17 cellular contexts compared by ENCODE assay signal in the genomic region with DNA sequence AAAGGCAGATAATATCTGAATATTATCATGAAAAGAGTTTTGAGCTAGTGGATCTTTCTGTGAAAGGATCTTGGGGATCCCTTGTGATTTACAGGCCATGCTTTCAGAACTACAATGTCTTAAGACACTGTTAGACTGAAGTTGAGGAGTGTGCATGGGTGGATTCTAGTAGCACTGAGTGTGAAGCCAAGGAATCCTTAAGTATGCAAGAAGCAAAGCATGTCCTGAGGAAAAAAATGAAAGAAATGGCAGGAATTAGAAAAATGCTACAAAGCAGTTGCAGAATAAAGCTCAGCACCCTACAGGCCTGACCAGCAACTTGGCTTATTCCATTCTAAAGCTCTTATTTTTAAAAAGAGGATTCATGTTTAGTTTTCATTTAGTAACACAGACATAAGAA. TPM values are rescaled to one million over a fixed set of nuclear protein-coding genes. Genes with fewer than 3 reads are reported as not detected.
A peak's percentile ranks its signal among the peaks of the same experiment; 100 is the strongest.
DNase-seq lines count a peak whose midpoint lies in the region; ATAC-seq and TF ChIP-seq lines count a peak whose summit lies in the region.
"Had no signal": no experiment of that assay in that cellular context is flagged by ENCODE, and none has a peak within 500 bp of the region (broad histone marks: within the 10 kb centered on the region; RNA-seq: fewer than 3 reads in every experiment).

No MANE protein-coding gene starts in this region.

- no TSS peak for BruUV-seq in MCF 10A (replicated peaks; lab: Mats Ljungman, UMichigan)

- no peak overlapping the region for H3K4me3 ChIP-seq in fibroblast of the aortic adventitia (ENCODE audit: low read depth, low read length)

- intact Hi-C loops in MCF 10A (cut with micrococcal nuclease), result no loop called here

- no peaks in the 10 kb centered on the region for H3K27me3 Mint-ChIP-seq in MCF 10A (ENCODE audit: insufficient read depth, unreplicated experiment)
- H3K27me3 Mint-ChIP-seq: naive thymus-derived CD4-positive, alpha-beta T cell; T-helper 17 cell had no signal

- DNase-seq in AG20443 (ENCODE audit: low spot score) (peak; percentile 70), fibroblast of the aortic adventitia (ENCODE audit: low read depth) (peak; percentile 83), renal cortical epithelial cell (ENCODE audit: low read depth) (peak; percentile 49), NCI-H345 (lab: John Stamatoyannopoulos, UW) (no peak), NCI-H1436 (lab: John Stamatoyannopoulos, UW) (no peak), MCF 10A (ENCODE audit: unreplicated experiment) (no peak)
- DNase-seq: activated naive CD4-positive, alpha-beta T cell treated with anti-CD3 and anti-CD28 coated beads, Interleukin-2, amount 50 U/mL, for 16 hours; activated T-cell treated with anti-CD3 and anti-CD28 coated beads for 4 hours; hippocampal formation; naive thymus-derived CD4-positive, alpha-beta T cell; NCI-H187; NCI-H69; stimulated activated naive CD8-positive, alpha-beta T cell treated with anti-CD3 and anti-CD28 coated beads, Interleukin-15, Interleukin-2, amounts not matched to agents 100 U/mL and 50 U/mL, for 24 hours; T-helper 17 cell had no signal

- peak; percentile 97 for ATAC-seq in SK-N-SH treated with all-trans-retinoic acid at 6 μM for 48 hours
- no peak for ATAC-seq in GM18519 (IDR thresholded peaks at IDR 0.05; ENCODE audit: low FRiP score, unreplicated experiment)
- ATAC-seq: left lobe of liver; naive thymus-derived CD4-positive, alpha-beta T cell; stimulated activated naive CD8-positive, alpha-beta T cell treated with anti-CD3 and anti-CD28 coated beads, Interleukin-15, Interleukin-2, amounts not matched to agents 100 U/mL and 50 U/mL, for 24 hours; T-helper 17 cell had no signal

- peaks cover 23% of the 10 kb centered on the region for H3K36me3 Mint-ChIP-seq in MCF 10A (ENCODE audit: insufficient read depth, unreplicated experiment)

- POLR2A ChIA-PET in MCF 10A (lab: Yijun Ruan, JAX), result interaction anchor here (0.7 to 3.0 kb wide), 5 partner anchors 10 to 32 kb away, joined by 3 to 20 read pairs (median 4); a partner anchor contains a TSS

- H3K4me3 Mint-ChIP-seq in MCF 10A (ENCODE audit: unreplicated experiment), result no peak overlapping the region
- H3K4me3 Mint-ChIP-seq: naive thymus-derived CD4-positive, alpha-beta T cell; T-helper 17 cell had no signal

- no peak overlapping the region for H3K27ac Mint-ChIP-seq in MCF 10A (ENCODE audit: low read depth, unreplicated experiment)
- H3K27ac Mint-ChIP-seq: T-helper 17 cell had no signal

- CTCF ChIA-PET in MCF 10A (lab: Yijun Ruan, JAX), result interaction anchor here (0.6 to 1.8 kb wide), 7 partner anchors 8 to 1111 kb away, joined by 3 to 5 read pairs (median 3); no protein-coding TSS in a partner anchor

- peaks cover 27% of the 10 kb centered on the region for H3K4me1 Mint-ChIP-seq in MCF 10A (ENCODE audit: insufficient read depth, unreplicated experiment)

- H3K9me3 Mint-ChIP-seq in MCF 10A (ENCODE audit: unreplicated experiment), result no peaks in the 10 kb centered on the region

- TF ChIP-seq CTCF in fibroblast of the aortic adventitia (IDR thresholded peaks at IDR 0.05; ENCODE audit: insufficient read depth, low read length), result peak; percentile 16
- no peak for TF ChIP-seq CTCF in MCF 10A (IDR thresholded peaks at IDR 0.05; ENCODE audit: unreplicated experiment)

TF ChIP-seq in SK-N-SH treated with all-trans-retinoic acid at 6 μM for 48 hours, 23 proteins besides CTCF, POLR2A, EP300 and RAD21:
- TF ChIP-seq ZFP30 (CRISPR knock-in tag; IDR thresholded peaks at IDR 0.05) (no peak), ZNF8 (CRISPR knock-in tag; IDR thresholded peaks at IDR 0.05) (no peak)

RNA-seq across cellular contexts. Expression of a gene that starts 11.9 kb away (rescaled TPM):
- 21.2 and 28.3 TPM in 2 replicates for total RNA-seq in fibroblast of the aortic adventitia (ENCODE audit: low replicate concordance)
- total RNA-seq in renal cortical epithelial cell, result 31.4 and 38.8 TPM in 2 replicates
- total RNA-seq in MCF 10A (2022), result 34.6 and 44.4 TPM in 2 replicates

RNA-seq across cellular contexts. Expression of a gene that starts 23.0 kb away (rescaled TPM):
- total RNA-seq in fibroblast of the aortic adventitia (ENCODE audit: low replicate concordance) (18.6 and 21.6 TPM in 2 replicates), renal cortical epithelial cell (27.4 and 28.7 TPM in 2 replicates), MCF 10A (2022) (33.4 and 46.6 TPM in 2 replicates)

Comparison
In these comparisons a context has a peak if more than half of its experiments do, and no peak if none do; other contexts are left out.
1. DNase-seq: peak in AG20443 (single experiment), fibroblast of the aortic adventitia (single experiment) and renal cortical epithelial cell (single experiment); none in NCI-H345 (single experiment), NCI-H1436 (single experiment) and MCF 10A (single experiment).